In the genomic region with DNA sequence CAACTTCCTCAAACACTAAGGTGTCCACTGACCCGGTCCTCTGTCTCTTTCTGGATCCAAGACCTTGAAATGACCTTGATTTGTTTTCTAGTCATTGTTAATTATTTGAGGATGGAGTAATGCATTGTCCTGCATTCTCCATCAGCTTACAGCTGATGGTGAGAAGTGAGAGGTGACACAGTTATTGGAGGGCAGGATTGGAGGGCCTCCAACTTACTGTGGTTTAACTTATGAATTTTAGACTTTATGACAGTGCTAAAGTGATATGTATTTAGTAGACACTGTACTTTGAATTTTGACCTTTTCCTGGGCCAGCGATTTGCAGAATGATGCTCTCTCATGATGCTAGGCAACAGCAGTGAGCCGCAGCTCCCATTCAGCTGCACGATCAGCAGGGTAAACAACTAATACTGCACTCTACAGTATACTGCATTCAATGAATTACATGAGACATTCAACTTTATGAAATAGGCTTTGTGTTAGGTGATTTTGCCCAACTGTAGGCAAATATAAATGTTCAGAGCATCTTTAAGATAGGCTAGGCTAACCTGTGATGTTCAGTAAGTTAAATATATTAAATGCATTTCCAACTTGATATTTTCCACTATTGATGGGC, we compare ENCODE assay signal across 16 cellular contexts.
DNase-seq lines count a peak whose midpoint lies in the region; ATAC-seq lines count a peak whose summit lies in the region.
"Had no signal": no experiment of that assay in that cellular context is flagged by ENCODE, and none has a peak within 500 bp of the region (broad histone marks: within the 10 kb centered on the region; RNA-seq: fewer than 3 reads in every experiment).

No MANE protein-coding gene starts in this region.

- no peak overlapping the region for H3K4me3 ChIP-seq in mesendoderm (ENCODE audit: low read length)
- H3K4me3 ChIP-seq: Peyer's patch, SJCRH30 had no signal

- no peak overlapping the region for H2AK5ac ChIP-seq in mesendoderm (ENCODE audit: low read length)

- peak overlapping the region; percentile 65 for H3K27ac ChIP-seq in cingulate gyrus (ENCODE audit: low read depth, low read length)
- no peak overlapping the region for H3K27ac ChIP-seq in mesendoderm (ENCODE audit: low read depth, low read length)
- H3K27ac ChIP-seq: Peyer's patch, SJCRH30 had no signal

- no peaks in the 10 kb centered on the region for H3K79me1 ChIP-seq in mesendoderm (ENCODE audit: low read length)

- no peak overlapping the region for H2BK15ac ChIP-seq in mesendoderm (replicated peaks; ENCODE audit: low read depth)

- no peak overlapping the region for H2BK5ac ChIP-seq in mesendoderm (ENCODE audit: low read length)

- no peaks in the 10 kb centered on the region for H3K79me2 ChIP-seq in mesendoderm (ENCODE audit: control insufficient read depth, insufficient read depth, low read length)

- H2BK120ac ChIP-seq in mesendoderm (ENCODE audit: low read depth, low read length): no peak overlapping the region

- no CpG with 5 or more reads among the region's 4 CpGs for WGBS in mesendoderm (ENCODE audit: extremely low coverage, insufficient coverage, low lambda C conversion rate)

- peak; percentile 46 for ATAC-seq in GM18868 (IDR thresholded peaks at IDR 0.05; ENCODE audit: unreplicated experiment)
- ATAC-seq in GM21390 (IDR thresholded peaks at IDR 0.05; ENCODE audit: unreplicated experiment): no peak

- H3K36me3 ChIP-seq in mesendoderm (ENCODE audit: control insufficient read depth, insufficient read depth, low read length): no peaks in the 10 kb centered on the region
- H3K36me3 ChIP-seq: Peyer's patch had no signal

- H3K18ac ChIP-seq in mesendoderm (ENCODE audit: low read length): no peak overlapping the region

- H4K8ac ChIP-seq in mesendoderm (ENCODE audit: low read depth, low read length): no peak overlapping the region

- no peak overlapping the region for H4K5ac ChIP-seq in mesendoderm (ENCODE audit: low read length)

- no peaks in the 10 kb centered on the region for H3K27me3 ChIP-seq in mesendoderm (ENCODE audit: insufficient read depth, low read length, poor library complexity)
- H3K27me3 ChIP-seq: Peyer's patch, SJCRH30 had no signal

- peak overlapping the region; percentile 4 for H3K23ac ChIP-seq in mesendoderm (ENCODE audit: low read length)

- H3K4me1 ChIP-seq in mesendoderm (ENCODE audit: control insufficient read depth, low read depth, low read length): no peaks in the 10 kb centered on the region
- H3K4me1 ChIP-seq: Peyer's patch, SJCRH30 had no signal

- H3K9ac ChIP-seq in mesendoderm (ENCODE audit: low read length): no peak overlapping the region

- H3K4ac ChIP-seq in mesendoderm (ENCODE audit: low read depth, low read length): no peak overlapping the region

- DNase-seq in mesendoderm (no peak), superior temporal gyrus (ENCODE audit: extremely low spot score) (peak; percentile 73), epidermal melanocyte (ENCODE audit: insufficient read length, low spot score) (no peak), NCI-H1092 treated with DMSO at 0.1 percent for 48 hours (lab: John Stamatoyannopoulos, UW) (no peak)
- DNase-seq: H9, HFFc6, KBM-7, NCI-H1105 treated with DMSO at 0.1 percent for 48 hours, NCI-H2081 treated with DMSO at 0.1 percent for 48 hours, NCI-H2171 treated with DMSO at 0.1 percent for 48 hours, NCI-H524 treated with DMSO at 0.1 percent for 48 hours, Peyer's patch, SJCRH30 had no signal

- no peak overlapping the region for H3K4me2 ChIP-seq in mesendoderm (ENCODE audit: low read length)

- H3K56ac ChIP-seq in mesendoderm (ENCODE audit: low read length): no peak overlapping the region
